28 cellular contexts compared by ENCODE assay signal in the genomic region with DNA sequence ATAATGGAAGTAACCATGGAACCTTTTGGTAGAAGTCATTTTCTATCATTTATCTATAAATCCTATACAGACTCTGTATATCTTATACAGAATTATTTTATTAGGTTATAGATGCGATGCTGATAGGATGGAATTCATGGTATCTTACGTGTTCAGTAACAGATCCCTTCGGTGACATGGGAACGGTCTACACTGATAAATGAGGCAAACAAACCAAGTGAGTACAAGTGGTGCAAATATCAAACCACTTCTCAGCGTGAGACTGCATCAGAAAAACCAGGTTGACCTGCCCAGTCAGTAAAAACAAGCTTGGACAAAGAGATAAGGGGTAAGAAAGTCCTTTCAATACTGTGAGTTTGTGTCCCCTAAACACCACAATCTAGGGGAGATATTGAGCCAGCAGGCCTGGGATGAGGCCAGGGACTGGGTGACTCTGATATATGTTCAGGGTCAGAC.
"Had no signal": no experiment of that assay in that cellular context is flagged by ENCODE, and none has a peak within 500 bp of the region (broad histone marks: within the 10 kb centered on the region; RNA-seq: fewer than 3 reads in every experiment).

No MANE protein-coding gene starts in this region.

- H3K27ac ChIP-seq: gastrocnemius medialis, neural progenitor cell, parathyroid adenoma, prostate gland, right atrium auricular region, stomach, thyroid gland, vagina had no signal

- H3K79me2 ChIP-seq: parathyroid adenoma had no signal

- H3K36me3 ChIP-seq: gastrocnemius medialis, neural progenitor cell, right atrium auricular region, thyroid gland had no signal

- H2AFZ ChIP-seq: neural progenitor cell, parathyroid adenoma had no signal

- H3K9ac ChIP-seq: neural progenitor cell, parathyroid adenoma had no signal

- H3K4me2 ChIP-seq: neural progenitor cell had no signal

- H3K4me3 Mint-ChIP-seq: effector memory CD8-positive, alpha-beta T cell; memory B cell; naive B cell; natural killer cell treated with Interleukin-12 subunit alpha and Interleukin-12 subunit beta and Interleukin-15 and Interleukin-18, amount 100 ng/mL, for 72 hours; neural progenitor cell; stimulated activated effector memory CD8-positive, alpha-beta T cell treated with anti-CD3 and anti-CD28 coated beads, Interleukin-12 subunit alpha, Interleukin-12 subunit beta, amount 100 ng/mL, for 72 hours had no signal

- H3K4me1 ChIP-seq: gastrocnemius medialis had no signal

- H3K27ac Mint-ChIP-seq: effector memory CD8-positive, alpha-beta T cell; memory B cell; natural killer cell treated with Interleukin-12 subunit alpha and Interleukin-12 subunit beta and Interleukin-15 and Interleukin-18, amount 100 ng/mL, for 72 hours; neural progenitor cell had no signal

- H3K9me3 ChIP-seq: gastrocnemius medialis, mucosa of descending colon, prostate gland, right atrium auricular region, sigmoid colon, stomach, thyroid gland, vagina had no signal

- DNase-seq: cortex of kidney; effector memory CD8-positive, alpha-beta T cell; foreskin fibroblast; gastrocnemius medialis; head of caudate nucleus; hippocampal formation; left colon; left ventricle myocardium superior; mucosa of descending colon; naive B cell; sigmoid colon; stimulated activated CD4-positive, alpha-beta T cell treated with anti-CD3 and anti-CD28 coated beads, Interleukin-2, amount 100 ng/mL, for 24 hours; stimulated activated CD4-positive, alpha-beta T cell treated with anti-CD3 and anti-CD28 coated beads, Interleukin-4, amount 100 ng/mL, for 24 hours; stimulated activated naive CD4-positive, alpha-beta T cell treated with Interleukin-2 at 50 U/mL for 16 hours; stomach; thyroid gland; trophoblast cell had no signal

- H3K9me3 Mint-ChIP-seq: effector memory CD8-positive, alpha-beta T cell; memory B cell; naive B cell; natural killer cell treated with Interleukin-12 subunit alpha and Interleukin-12 subunit beta and Interleukin-15 and Interleukin-18, amount 100 ng/mL, for 72 hours; neural progenitor cell; stimulated activated effector memory CD8-positive, alpha-beta T cell treated with anti-CD3 and anti-CD28 coated beads, Interleukin-12 subunit alpha, Interleukin-12 subunit beta, amount 100 ng/mL, for 72 hours had no signal

- H3K4me1 Mint-ChIP-seq: memory B cell; stimulated activated effector memory CD8-positive, alpha-beta T cell treated with anti-CD3 and anti-CD28 coated beads, Interleukin-12 subunit alpha, Interleukin-12 subunit beta, amount 100 ng/mL, for 72 hours had no signal

- H3K27me3 ChIP-seq: gastrocnemius medialis, neural progenitor cell, right atrium auricular region, sigmoid colon, stomach, thyroid gland, vagina had no signal

- ATAC-seq: effector memory CD8-positive, alpha-beta T cell; gastrocnemius medialis; left colon; left ventricle myocardium superior; mucosa of descending colon; natural killer cell treated with Interleukin-12 subunit alpha and Interleukin-12 subunit beta and Interleukin-15 and Interleukin-18, amount 100 ng/mL, for 72 hours; stimulated activated effector memory CD8-positive, alpha-beta T cell treated with anti-CD3 and anti-CD28 coated beads, Interleukin-12 subunit alpha, Interleukin-12 subunit beta, amount 100 ng/mL, for 72 hours had no signal

- FAIRE-seq: endometrium, islet of Langerhans had no signal

- H3K4me3 ChIP-seq: gastrocnemius medialis, lung, mucosa of descending colon, neural progenitor cell, prostate gland, right atrium auricular region, sigmoid colon, stomach, thyroid gland, vagina had no signal

- H3K27me3 Mint-ChIP-seq: effector memory CD8-positive, alpha-beta T cell; memory B cell; naive B cell; natural killer cell treated with Interleukin-12 subunit alpha and Interleukin-12 subunit beta and Interleukin-15 and Interleukin-18, amount 100 ng/mL, for 72 hours had no signal
